In genomic region chr1:15616704-15617172, GRCh38 we compare ENCODE assay signal across 2 cellular contexts.
TF ChIP-seq lines count a peak whose summit lies in the region.

No MANE protein-coding gene starts in this region.

TF ChIP-seq in A549, 52 proteins besides CTCF, POLR2A, EP300 and RAD21 (continued from another document):
- TF ChIP-seq REST (IDR thresholded peaks at IDR 0.05) = no peak

TF ChIP-seq in IMR-90, 13 proteins besides CTCF, POLR2A, EP300 and RAD21 (continued from another document):
- TF ChIP-seq RCOR1 (IDR thresholded peaks at IDR 0.05; ENCODE audit: insufficient replicate concordance, low read length) (no peak), FOS (IDR thresholded peaks at IDR 0.05; ENCODE audit: low read depth, low read length) (no peak), SMC3 (IDR thresholded peaks at IDR 0.05; ENCODE audit: low read depth, low read length) (no peak), CEBPB (IDR thresholded peaks at IDR 0.05; ENCODE audit: low read depth, low read length) (no peak), MXI1 (IDR thresholded peaks at IDR 0.05; ENCODE audit: borderline replicate concordance, low read depth, low read length) (no peak), MAFK (IDR thresholded peaks at IDR 0.05; ENCODE audit: low read depth, low read length) (no peak), CHD1 (IDR thresholded peaks at IDR 0.05; ENCODE audit: low read depth, low read length) (no peak), BHLHE40 (IDR thresholded peaks at IDR 0.05; ENCODE audit: low read depth, low read length) (no peak), NFE2L2 (IDR thresholded peaks at IDR 0.05; ENCODE audit: low read depth, low read length) (no peak)
- TF ChIP-seq, protein P1, sequence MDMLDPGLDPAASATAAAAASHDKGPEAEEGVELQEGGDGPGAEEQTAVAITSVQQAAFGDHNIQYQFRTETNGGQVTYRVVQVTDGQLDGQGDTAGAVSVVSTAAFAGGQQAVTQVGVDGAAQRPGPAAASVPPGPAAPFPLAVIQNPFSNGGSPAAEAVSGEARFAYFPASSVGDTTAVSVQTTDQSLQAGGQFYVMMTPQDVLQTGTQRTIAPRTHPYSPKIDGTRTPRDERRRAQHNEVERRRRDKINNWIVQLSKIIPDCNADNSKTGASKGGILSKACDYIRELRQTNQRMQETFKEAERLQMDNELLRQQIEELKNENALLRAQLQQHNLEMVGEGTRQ (IDR thresholded peaks at IDR 0.05; ENCODE audit: low read depth, low read length) = no peak
